ENCODE assay signal across 8 cellular contexts in genomic region chr18:44130365-44130942, GRCh38.
DNase-seq lines count a peak whose midpoint lies in the region; ATAC-seq and TF ChIP-seq lines count a peak whose summit lies in the region.

No MANE protein-coding gene starts in this region.

- no peak overlapping the region for H3K27ac ChIP-seq in psoas muscle

- intact Hi-C loops in psoas muscle (cut with DNase I) = no loop called here
- intact Hi-C loops in lower leg skin (cut with DNase I; ENCODE audit: low total_unique reads) = no loop called here

- H3K4me1 ChIP-seq in psoas muscle = no peaks in the 10 kb centered on the region

- 40 to 51% (median 42%) methylated on average over 5 of the region's 5 CpGs for WGBS in psoas muscle, 3 donors
- 51 to 57% methylated on average over 5 of the region's 5 CpGs for WGBS in lower leg skin, 2 donors

- H3K36me3 ChIP-seq in psoas muscle (ENCODE audit: insufficient read depth in 1 of 2, low read depth in 1 of 2) = no peaks in the 10 kb centered on the region

- no peaks in the 10 kb centered on the region for H3K9me3 ChIP-seq in psoas muscle

- no peak for TF ChIP-seq POLR2A in lower leg skin (IDR thresholded peaks at IDR 0.05)

- TF ChIP-seq CTCF in GM12873 (IDR thresholded peaks at IDR 0.05; ENCODE audit: insufficient read depth, low read depth, low read length, missing control alignments) (peak; percentile 64), LNCAP (IDR thresholded peaks at IDR 0.05) (peak; percentile 87), fibroblast of villous mesenchyme (IDR thresholded peaks at IDR 0.05; ENCODE audit: insufficient read depth, low read depth, low read length) (peak; percentile 63), psoas muscle (IDR thresholded peaks at IDR 0.05) (peak; percentile 68), lower leg skin (IDR thresholded peaks at IDR 0.05) (no peak)

- peak; percentile 2 for DNase-seq in A172 (ENCODE audit: low spot score)
- peak; percentile 5 for DNase-seq in SHP77 treated with DMSO at 0.1 percent for 48 hours (lab: John Stamatoyannopoulos, UW)
- DNase-seq in fibroblast of villous mesenchyme (ENCODE audit: low read depth) = peak; percentile 26
- no peak for DNase-seq in psoas muscle
- DNase-seq in central memory CD4-positive, alpha-beta T cell = no peak
- DNase-seq in lower leg skin (ENCODE audit: low spot score in 2 of 2) = no peak

- ATAC-seq in psoas muscle = peak in 3 of 4 donors; percentile 46 to 61 (median 58)

- H3K4me3 ChIP-seq in fibroblast of villous mesenchyme (ENCODE audit: low read depth, low read length) = no peak overlapping the region
- H3K4me3 ChIP-seq in psoas muscle = no peak overlapping the region
- H3K4me3 ChIP-seq in lower leg skin (ENCODE audit: low read depth, poor library complexity, severe bottlenecking) = no peak overlapping the region

- H3K27me3 ChIP-seq in psoas muscle (ENCODE audit: insufficient read depth in 3 of 3, low read length in 2 of 3) = no peaks in the 10 kb centered on the region

Comparison
In these comparisons a context has a peak if more than half of its experiments do, and no peak if none do; other contexts are left out.
1. DNase-seq: peak in A172 (single experiment), SHP77 treated with DMSO at 0.1 percent for 48 hours (single experiment) and fibroblast of villous mesenchyme (single experiment); none in psoas muscle (0 of 2), central memory CD4-positive, alpha-beta T cell (single experiment) and lower leg skin (0 of 2).
2. CTCF ChIP-seq: peak in GM12873 (single experiment), LNCAP (single experiment), fibroblast of villous mesenchyme (single experiment) and psoas muscle (single experiment); none in lower leg skin (0 of 3).